Comparison of ENCODE assay signal across 36 cellular contexts in the genomic region with DNA sequence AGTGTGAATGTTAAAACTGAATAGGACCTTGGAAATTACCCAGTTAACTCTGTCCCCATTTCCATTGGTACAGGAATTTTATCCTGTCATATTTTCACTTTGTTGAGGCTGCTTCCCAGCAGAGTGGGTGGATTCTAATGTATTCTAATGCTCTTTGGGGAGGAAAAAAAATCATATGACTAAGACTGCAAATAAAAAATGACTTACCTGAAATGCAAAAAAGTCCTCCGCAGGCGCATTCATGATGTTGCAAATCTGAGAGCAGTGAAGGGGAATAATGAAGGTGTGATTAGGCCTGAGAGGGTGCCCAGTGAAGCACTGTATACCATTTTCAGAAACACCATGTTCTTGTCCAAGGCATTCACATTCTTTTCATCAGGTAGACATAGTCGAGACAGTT. TPM values are rescaled to one million over a fixed set of nuclear protein-coding genes. Genes with fewer than 3 reads are reported as not detected.
"Had no signal": no experiment of that assay in that cellular context is flagged by ENCODE, and none has a peak within 500 bp of the region (broad histone marks: within the 10 kb centered on the region; RNA-seq: fewer than 3 reads in every experiment).

No MANE protein-coding gene starts in this region.

- H3K4me1 Mint-ChIP-seq: activated B cell treated with CpG ODN at 0.5 μM for 24 hours; activated T-helper 17 cell treated with anti-CD3 and anti-CD28 coated beads, Interleukin-2, amount 50 U/mL, for 72 hours had no signal

- H3K36me3 ChIP-seq: adrenal gland, brain microvascular endothelial cell, breast epithelium had no signal

- H3K36me3 Mint-ChIP-seq: activated CD4-positive, alpha-beta memory T cell treated with anti-CD3 and anti-CD28 coated beads for 36 hours; activated naive CD4-positive, alpha-beta T cell treated with anti-CD3 and anti-CD28 coated beads, Interleukin-2, amount 50 U/mL, for 72 hours; activated naive CD8-positive, alpha-beta T cell treated with anti-CD3 and anti-CD28 coated beads for 36 hours had no signal

- H3K27ac ChIP-seq: adrenal gland, body of pancreas, brain microvascular endothelial cell, breast epithelium, VCaP had no signal

- H3K9me3 ChIP-seq: adrenal gland, body of pancreas, breast epithelium had no signal

- H3K9me3 Mint-ChIP-seq: activated B cell treated with CpG ODN at 0.5 μM for 24 hours; activated CD4-positive, alpha-beta memory T cell treated with anti-CD3 and anti-CD28 coated beads for 36 hours; activated CD4-positive, alpha-beta T cell treated with anti-CD3 and anti-CD28 coated beads, Interleukin-2, amount 10 ng/mL, durations not matched to agents 24 days and 14 days; activated CD8-positive, alpha-beta T cell treated with anti-CD3 and anti-CD28 coated beads for 36 hours; activated naive CD4-positive, alpha-beta T cell treated with anti-CD3 and anti-CD28 coated beads for 36 hours; activated naive CD4-positive, alpha-beta T cell treated with anti-CD3 and anti-CD28 coated beads, Interleukin-2, amount 50 U/mL, for 72 hours; activated naive CD8-positive, alpha-beta T cell treated with anti-CD3 and anti-CD28 coated beads for 36 hours; activated T-cell treated with anti-CD3 and anti-CD28 coated beads, Interleukin-2, amount 50 U/mL, for 4 hours; activated T-cell treated with anti-CD3 and anti-CD28 coated beads, Interleukin-2, amount 50 U/mL, for 72 hours; activated T-helper 1 cell treated with anti-CD3 and anti-CD28 coated beads, Interleukin-12 subunit alpha, Interleukin-12 subunit beta, Interleukin-2, Interleukin-4 antibody, amounts not matched to agents 30 ng/mL and 10 ng/mL and 1 ng/mL, durations not matched to agents 14 hours and 24 hours and 36 hours; activated T-helper 17 cell treated with anti-CD3 and anti-CD28 coated beads, Interleukin-2, amount 50 U/mL, for 72 hours; T-helper 1 cell treated with Interleukin-12 subunit alpha and Interleukin-12 subunit beta and Interleukin-4 antibody, amounts not matched to agents 30 μg/mL and 1 μg/mL, for 36 hours; T-helper 2 cell treated with Interferon-gamma antibody and Interleukin-4, amounts not matched to agents 5 μg/mL and 100 μg/mL, for 36 hours had no signal

- H3K4me1 ChIP-seq: body of pancreas, breast epithelium had no signal

- ATAC-seq: activated CD8-positive, alpha-beta T cell treated with anti-CD3 and anti-CD28 coated beads for 36 hours; activated naive CD4-positive, alpha-beta T cell treated with anti-CD3 and anti-CD28 coated beads, Interleukin-2, amount 50 U/mL, for 72 hours; activated T-cell treated with anti-CD3 and anti-CD28 coated beads, Interleukin-2, amount 50 U/mL, for 4 hours; activated T-cell treated with anti-CD3 and anti-CD28 coated beads, Interleukin-2, amount 50 U/mL, for 72 hours; activated T-helper 17 cell treated with anti-CD3 and anti-CD28 coated beads, Interleukin-2, amount 50 U/mL, for 72 hours; body of pancreas had no signal

- H3K4me3 Mint-ChIP-seq: activated B cell treated with CpG ODN at 0.5 μM for 24 hours; activated CD4-positive, alpha-beta memory T cell treated with anti-CD3 and anti-CD28 coated beads for 36 hours; activated CD4-positive, alpha-beta T cell treated with anti-CD3 and anti-CD28 coated beads, Interleukin-2, amount 10 ng/mL, durations not matched to agents 24 days and 14 days; activated CD8-positive, alpha-beta T cell treated with anti-CD3 and anti-CD28 coated beads for 36 hours; activated naive CD4-positive, alpha-beta T cell treated with anti-CD3 and anti-CD28 coated beads for 36 hours; activated naive CD8-positive, alpha-beta T cell treated with anti-CD3 and anti-CD28 coated beads for 36 hours; activated T-cell treated with anti-CD3 and anti-CD28 coated beads, Interleukin-2, amount 50 U/mL, for 4 hours; activated T-cell treated with anti-CD3 and anti-CD28 coated beads, Interleukin-2, amount 50 U/mL, for 72 hours; activated T-helper 1 cell treated with anti-CD3 and anti-CD28 coated beads, Interleukin-12 subunit alpha, Interleukin-12 subunit beta, Interleukin-2, Interleukin-4 antibody, amounts not matched to agents 30 ng/mL and 10 ng/mL and 1 ng/mL, durations not matched to agents 14 hours and 24 hours and 36 hours; activated T-helper 17 cell treated with anti-CD3 and anti-CD28 coated beads, Interleukin-2, amount 50 U/mL, for 72 hours; T-helper 1 cell treated with Interleukin-12 subunit alpha and Interleukin-12 subunit beta and Interleukin-4 antibody, amounts not matched to agents 30 μg/mL and 1 μg/mL, for 36 hours; T-helper 2 cell treated with Interferon-gamma antibody and Interleukin-4, amounts not matched to agents 5 μg/mL and 100 μg/mL, for 36 hours had no signal

- H3K27ac Mint-ChIP-seq: activated B cell treated with CpG ODN at 0.5 μM for 24 hours; activated CD4-positive, alpha-beta memory T cell treated with anti-CD3 and anti-CD28 coated beads for 36 hours; activated CD4-positive, alpha-beta T cell treated with anti-CD3 and anti-CD28 coated beads, Interleukin-2, amount 10 ng/mL, durations not matched to agents 24 days and 14 days; activated CD8-positive, alpha-beta T cell treated with anti-CD3 and anti-CD28 coated beads for 36 hours; activated naive CD4-positive, alpha-beta T cell treated with anti-CD3 and anti-CD28 coated beads for 36 hours; activated naive CD4-positive, alpha-beta T cell treated with anti-CD3 and anti-CD28 coated beads, Interleukin-2, amount 50 U/mL, for 72 hours; activated naive CD8-positive, alpha-beta T cell treated with anti-CD3 and anti-CD28 coated beads for 36 hours; activated T-cell treated with anti-CD3 and anti-CD28 coated beads, Interleukin-2, amount 50 U/mL, for 72 hours; activated T-helper 1 cell treated with anti-CD3 and anti-CD28 coated beads, Interleukin-12 subunit alpha, Interleukin-12 subunit beta, Interleukin-2, Interleukin-4 antibody, amounts not matched to agents 30 ng/mL and 10 ng/mL and 1 ng/mL, durations not matched to agents 14 hours and 24 hours and 36 hours; activated T-helper 17 cell treated with anti-CD3 and anti-CD28 coated beads, Interleukin-2, amount 50 U/mL, for 72 hours; T-helper 1 cell treated with Interleukin-12 subunit alpha and Interleukin-12 subunit beta and Interleukin-4 antibody, amounts not matched to agents 30 μg/mL and 1 μg/mL, for 36 hours; T-helper 2 cell treated with Interferon-gamma antibody and Interleukin-4, amounts not matched to agents 5 μg/mL and 100 μg/mL, for 36 hours had no signal

- H3K4me3 ChIP-seq: adrenal gland, body of pancreas, breast epithelium had no signal

- H3K27me3 ChIP-seq: adrenal gland, body of pancreas, brain microvascular endothelial cell, breast epithelium had no signal

- DNase-seq: activated B cell treated with CpG ODN at 0.5 μM for 24 hours; activated CD4-positive, alpha-beta memory T cell treated with anti-CD3 and anti-CD28 coated beads for 36 hours; activated CD4-positive, alpha-beta T cell treated with anti-CD3 and anti-CD28 coated beads for 4 hours; activated CD4-positive, alpha-beta T cell treated with anti-CD3 and anti-CD28 coated beads, Interleukin-2, amount 10 ng/mL, durations not matched to agents 24 days and 14 days; activated CD4-positive, alpha-beta T cell treated with anti-CD3 and anti-CD28 coated beads, Interleukin-2, amount 50 U/mL, for 1 hour; activated CD4-positive, alpha-beta T cell treated with anti-CD3 and anti-CD28 coated beads, Interleukin-2, amount 50 U/mL, for 4 hours; activated CD4-positive, CD25-positive, alpha-beta regulatory T cell treated with anti-CD3 and anti-CD28 coated beads, Interleukin-2, amount 50 U/mL, for 72 hours; activated CD8-positive, alpha-beta memory T cell treated with anti-CD3 and anti-CD28 coated beads, Interleukin-2, amount 50 U/mL, for 4 hours; activated CD8-positive, alpha-beta T cell treated with anti-CD3 and anti-CD28 coated beads for 36 hours; activated effector memory CD4-positive, alpha-beta T cell treated with anti-CD3 and anti-CD28 coated beads, Interleukin-2, amount 50 U/mL, for 16 hours; activated gamma-delta T cell treated with Interleukin-2 at 50 U/mL for 16 hours; activated naive CD4-positive, alpha-beta T cell; activated naive CD4-positive, alpha-beta T cell treated with anti-CD3 and anti-CD28 coated beads for 36 hours; activated naive CD4-positive, alpha-beta T cell treated with anti-CD3 and anti-CD28 coated beads, Interleukin-2, amount 50 U/mL, for 16 hours; activated naive CD8-positive, alpha-beta T cell treated with anti-CD3 and anti-CD28 coated beads for 36 hours; activated T-cell treated with anti-CD3 and anti-CD28 coated beads for 4 hours; activated T-cell treated with anti-CD3 and anti-CD28 coated beads, Interleukin-2, amount 50 U/mL, for 1 hour; activated T-cell treated with anti-CD3 and anti-CD28 coated beads, Interleukin-2, amount 50 U/mL, for 4 hours; activated T-cell treated with anti-CD3 and anti-CD28 coated beads, Interleukin-2, amount 50 U/mL, for 72 hours; adrenal gland; amniotic stem cell; aorta; body of pancreas; brain microvascular endothelial cell; central memory CD4-positive, alpha-beta T cell; T-helper 1 cell; T-helper 2 cell; T-helper 9 cell had no signal

RNA-seq across cellular contexts. Expression of a gene that starts 41.2 kb away (rescaled TPM):
- total RNA-seq: activated B cell treated with CpG ODN at 0.5 μM for 24 hours; activated CD4-positive, alpha-beta memory T cell treated with anti-CD3 and anti-CD28 coated beads for 36 hours; activated CD4-positive, alpha-beta T cell treated with anti-CD3 and anti-CD28 coated beads, Interleukin-2, amount 10 ng/mL, durations not matched to agents 24 days and 14 days; activated CD8-positive, alpha-beta memory T cell treated with anti-CD3 and anti-CD28 coated beads for 36 hours; activated CD8-positive, alpha-beta T cell treated with anti-CD3 and anti-CD28 coated beads for 36 hours; activated naive CD4-positive, alpha-beta T cell treated with anti-CD3 and anti-CD28 coated beads for 36 hours; activated naive CD4-positive, alpha-beta T cell treated with anti-CD3 and anti-CD28 coated beads, Interleukin-2, amount 50 U/mL, for 72 hours; activated naive CD8-positive, alpha-beta T cell treated with anti-CD3 and anti-CD28 coated beads for 36 hours; activated T-cell treated with anti-CD3 and anti-CD28 coated beads, Interleukin-2, amount 50 U/mL, for 4 hours; activated T-helper 1 cell treated with anti-CD3 and anti-CD28 coated beads, Interleukin-12 subunit alpha, Interleukin-12 subunit beta, Interleukin-2, Interleukin-4 antibody, amounts not matched to agents 30 ng/mL and 10 ng/mL and 1 ng/mL, durations not matched to agents 14 hours and 24 hours and 36 hours; activated T-helper 17 cell treated with anti-CD3 and anti-CD28 coated beads, Interleukin-2, amount 50 U/mL, for 72 hours; aorta; body of pancreas had no signal
